In the genomic region with DNA sequence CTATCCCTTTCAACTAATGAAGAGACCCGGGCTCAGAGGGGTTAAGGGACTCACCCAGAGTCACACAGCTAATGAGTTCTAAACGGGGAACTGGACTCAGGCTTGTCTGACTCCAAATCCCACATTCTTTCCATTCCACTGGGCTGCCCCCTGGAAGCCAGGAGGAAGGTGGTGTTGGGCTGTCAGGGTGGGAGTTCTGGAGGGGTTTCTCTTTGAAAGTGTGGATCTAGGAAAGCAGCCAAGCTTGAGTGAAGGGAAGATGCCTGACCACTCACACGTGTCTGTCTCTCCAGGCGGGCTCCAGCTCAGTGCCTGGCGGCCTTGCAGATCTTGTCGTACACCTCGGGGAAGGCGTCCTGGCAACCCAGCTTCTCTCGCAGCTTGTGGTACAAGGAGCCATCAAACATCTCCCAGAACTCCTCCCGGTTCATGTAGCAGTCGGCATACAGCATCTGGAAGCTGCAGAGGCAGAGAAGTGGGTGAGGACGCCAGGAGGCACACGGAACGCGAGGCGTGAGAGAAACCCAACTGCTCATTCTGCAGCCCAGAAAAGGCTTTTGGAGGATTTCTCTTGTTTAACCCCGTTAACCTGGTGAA, we compare ENCODE assay signal across 18 cellular contexts. TPM values are rescaled to one million over a fixed set of nuclear protein-coding genes. Genes with fewer than 3 reads are reported as not detected.
"Had no signal": no experiment of that assay in that cellular context is flagged by ENCODE, and none has a peak within 500 bp of the region (broad histone marks: within the 10 kb centered on the region; RNA-seq: fewer than 3 reads in every experiment).

No MANE protein-coding gene starts in this region.

- H3K4me3 ChIP-seq: gastroesophageal sphincter, left ventricle myocardium inferior, SJSA1, upper lobe of right lung had no signal

- H3K27me3 Mint-ChIP-seq: activated CD4-positive, alpha-beta T cell treated with anti-CD3 and anti-CD28 coated beads, Interleukin-2, amount 10 ng/mL, durations not matched to agents 7 days and 5 days; activated naive CD8-positive, alpha-beta T cell; progenitor cell of endocrine pancreas had no signal

- H3K4me1 ChIP-seq: upper lobe of right lung had no signal

- H3K27ac ChIP-seq: left ventricle myocardium inferior, upper lobe of right lung had no signal

- H3K9me3 ChIP-seq: gastroesophageal sphincter, left ventricle myocardium inferior, SJSA1, upper lobe of right lung had no signal

- FAIRE-seq: islet of Langerhans had no signal

- H3K36me3 Mint-ChIP-seq: natural killer cell had no signal

- H3K27ac Mint-ChIP-seq: activated CD4-positive, alpha-beta T cell treated with anti-CD3 and anti-CD28 coated beads, Interleukin-2, amount 10 ng/mL, durations not matched to agents 7 days and 5 days; activated naive CD8-positive, alpha-beta T cell; progenitor cell of endocrine pancreas had no signal

- ATAC-seq: activated T-cell treated with anti-CD3 and anti-CD28 coated beads, Interleukin-2, amount 50 U/mL, for 4 hours; gastroesophageal sphincter; natural killer cell; right cardiac atrium; stimulated activated naive CD8-positive, alpha-beta T cell treated with anti-CD3 and anti-CD28 coated beads, Interleukin-15, Interleukin-2, amounts not matched to agents 100 U/mL and 50 U/mL, for 24 hours; upper lobe of right lung had no signal

- DNase-seq: activated CD4-positive, alpha-beta T cell treated with anti-CD3 and anti-CD28 coated beads, Interleukin-2, amount 10 ng/mL, durations not matched to agents 7 days and 5 days; activated effector memory CD4-positive, alpha-beta T cell treated with Interleukin-2 at 50 U/mL for 16 hours; activated T-cell treated with anti-CD3 and anti-CD28 coated beads, Interleukin-2, amount 50 U/mL, for 4 hours; cerebellar nuclear complex; erythroblast; left ventricle myocardium inferior; natural killer cell; occipital lobe; right cardiac atrium; stimulated activated naive CD8-positive, alpha-beta T cell treated with anti-CD3 and anti-CD28 coated beads, Interleukin-15, Interleukin-2, amounts not matched to agents 100 U/mL and 50 U/mL, for 24 hours; SW 1271; upper lobe of right lung had no signal

- H3K4me3 Mint-ChIP-seq: activated CD4-positive, alpha-beta T cell treated with anti-CD3 and anti-CD28 coated beads, Interleukin-2, amount 10 ng/mL, durations not matched to agents 7 days and 5 days; activated naive CD8-positive, alpha-beta T cell; activated T-cell treated with anti-CD3 and anti-CD28 coated beads, Interleukin-2, amount 50 U/mL, for 4 hours; natural killer cell had no signal

- H3K27me3 ChIP-seq: gastroesophageal sphincter, SJSA1, upper lobe of right lung had no signal

- H3K4me1 Mint-ChIP-seq: activated CD4-positive, alpha-beta T cell treated with anti-CD3 and anti-CD28 coated beads, Interleukin-2, amount 10 ng/mL, durations not matched to agents 7 days and 5 days had no signal

- H3K9me3 Mint-ChIP-seq: activated CD4-positive, alpha-beta T cell treated with anti-CD3 and anti-CD28 coated beads, Interleukin-2, amount 10 ng/mL, durations not matched to agents 7 days and 5 days; activated T-cell treated with anti-CD3 and anti-CD28 coated beads, Interleukin-2, amount 50 U/mL, for 4 hours; natural killer cell had no signal

RNA-seq across cellular contexts. Expression of a gene that starts 50.9 kb away (rescaled TPM):
- total RNA-seq: dermis microvascular lymphatic vessel endothelial cell, SJSA1 had no signal
